In the genomic region with DNA sequence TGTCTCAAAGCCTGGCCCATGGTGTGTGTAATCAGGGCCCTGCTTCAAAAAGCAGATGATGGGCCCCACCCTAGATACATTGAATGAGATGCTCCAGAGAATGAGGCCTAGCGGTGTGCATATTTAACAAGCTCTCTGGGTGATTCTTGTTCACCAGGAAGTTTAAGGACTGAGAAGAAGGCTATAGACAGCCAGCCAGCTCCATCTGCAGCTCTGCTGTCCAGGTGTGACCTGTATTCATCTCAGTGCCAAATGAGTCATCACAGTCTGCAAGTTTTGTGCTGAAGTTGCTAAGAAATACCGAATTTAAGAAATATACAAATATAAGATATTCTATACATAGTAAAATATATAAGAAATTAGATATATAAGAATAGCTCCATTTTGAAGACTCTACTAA, we compare ENCODE assay signal across 19 cellular contexts.
DNase-seq lines count a peak whose midpoint lies in the region; ATAC-seq lines count a peak whose summit lies in the region.
"Had no signal": no experiment of that assay in that cellular context is flagged by ENCODE, and none has a peak within 500 bp of the region (broad histone marks: within the 10 kb centered on the region; RNA-seq: fewer than 3 reads in every experiment).

No MANE protein-coding gene starts in this region.

- H3K9ac ChIP-seq in Karpas-422 (ENCODE audit: low read length) = no peak overlapping the region

- no peak for ATAC-seq in GM18520 (IDR thresholded peaks at IDR 0.05; ENCODE audit: unreplicated experiment)
- ATAC-seq: activated CD8-positive, alpha-beta T cell treated with anti-CD3 and anti-CD28 coated beads for 36 hours; activated naive CD4-positive, alpha-beta T cell treated with anti-CD3 and anti-CD28 coated beads, Interleukin-2, amount 50 U/mL, for 72 hours had no signal

- no peaks in the 10 kb centered on the region for H3K27me3 ChIP-seq in Karpas-422 (ENCODE audit: low read length)
- H3K27me3 ChIP-seq: hepatocyte had no signal

- H3K4me3 ChIP-seq in Karpas-422 (ENCODE audit: low read length) = no peak overlapping the region
- H3K4me3 ChIP-seq: hepatocyte had no signal

- H3K4me1 ChIP-seq in Karpas-422 (ENCODE audit: low read length) = peaks cover 77% of the 10 kb centered on the region

- H3K9me2 ChIP-seq in Karpas-422 (replicated peaks; ENCODE audit: insufficient read depth, low read length) = no peaks in the 10 kb centered on the region

- DNase-seq in NCI-H510A treated with DMSO at 0.1 percent for 48 hours (lab: John Stamatoyannopoulos, UW) (peak; percentile 59), NCI-H510A (lab: John Stamatoyannopoulos, UW) (no peak), Karpas-422 (peak; percentile 55), RPMI7951 (ENCODE audit: low read depth) (peak; percentile 26), glomerular visceral epithelial cell (ENCODE audit: extremely low spot score) (peak; percentile 31)
- DNase-seq in effector CD8-positive, alpha-beta T cell (lab: John Stamatoyannopoulos, UW) = no peak
- no peak for DNase-seq in activated CD8-positive, alpha-beta memory T cell treated with anti-CD3 and anti-CD28 coated beads, Interleukin-2, amount 50 U/mL, for 4 hours
- DNase-seq: ACHN; activated B cell treated with CpG ODN at 0.5 μM for 24 hours; activated CD8-positive, alpha-beta T cell treated with anti-CD3 and anti-CD28 coated beads for 36 hours; activated T-cell treated with anti-CD3 and anti-CD28 coated beads, Interleukin-2, amount 50 U/mL, for 24 hours; islet precursor cell; NCI-H1048; NCI-H2171 treated with DMSO at 0.1 percent for 48 hours; nucleus accumbens had no signal

- peak overlapping the region; percentile 34 for H3K4me2 ChIP-seq in Karpas-422 (ENCODE audit: low read depth, low read length, poor library complexity, severe bottlenecking)
- H3K4me2 ChIP-seq: hepatocyte had no signal

- no peaks in the 10 kb centered on the region for H4K20me1 ChIP-seq in Karpas-422 (ENCODE audit: insufficient read depth, low read depth, low read length)

- H3K79me2 ChIP-seq in Karpas-422 (ENCODE audit: low read length) = no peaks in the 10 kb centered on the region
- H3K79me2 ChIP-seq: hepatocyte had no signal

- peak overlapping the region; percentile 55 for H3K27ac ChIP-seq in Karpas-422 (ENCODE audit: low read length)
- H3K27ac ChIP-seq: hepatocyte, HL-60 had no signal

- H2AFZ ChIP-seq in Karpas-422 (ENCODE audit: low read length) = 0 out of 2 replicates have a peak overlapping the region, but pooled peaks have one; percentile 27
- H2AFZ ChIP-seq: hepatocyte had no signal

- H3K9me3 ChIP-seq in Karpas-422 (ENCODE audit: low read length) = no peaks in the 10 kb centered on the region

- H3K36me3 ChIP-seq in Karpas-422 (ENCODE audit: insufficient read depth, low read length) = no peaks in the 10 kb centered on the region

Comparison
In these comparisons a context has a peak if more than half of its experiments do, and no peak if none do; other contexts are left out.
1. DNase-seq: peak in NCI-H510A treated with DMSO at 0.1 percent for 48 hours (single experiment), Karpas-422 (single experiment), RPMI7951 (single experiment) and glomerular visceral epithelial cell (single experiment); none in NCI-H510A (single experiment), effector CD8-positive, alpha-beta T cell (single experiment) and activated CD8-positive, alpha-beta memory T cell treated with anti-CD3 and anti-CD28 coated beads, Interleukin-2, amount 50 U/mL, for 4 hours (single experiment).